9 cellular contexts compared by ENCODE assay signal in genomic region chr16:31528726-31529397, GRCh38. TPM values are rescaled to one million over a fixed set of nuclear protein-coding genes. Genes with fewer than 3 reads are reported as not detected.
DNase-seq lines count a peak whose midpoint lies in the region; ATAC-seq and TF ChIP-seq lines count a peak whose summit lies in the region.
"Had no signal": no experiment of that assay in that cellular context is flagged by ENCODE, and none has a peak within 500 bp of the region (broad histone marks: within the 10 kb centered on the region; RNA-seq: fewer than 3 reads in every experiment).

No MANE protein-coding gene starts in this region.

- H3K27me3 ChIP-seq in heart left ventricle (peaks cover 0 to 58% (median 3%) of the 10 kb centered on the region in 9 donors), ectodermal cell (ENCODE audit: control insufficient read depth, insufficient read depth, low read length, poor library complexity, severe bottlenecking) (peaks cover 39% of the 10 kb centered on the region), vagina (no peaks in the 10 kb centered on the region)

- peak overlapping the region in 2 of 3 experiments; percentile 68 to 97 for H3K27ac Mint-ChIP-seq in nephron

- peak overlapping the region in 10 of 12 donors; percentile 28 to 59 (median 44) for H3K4me3 ChIP-seq in heart left ventricle
- peak overlapping the region; percentile 39 for H3K4me3 ChIP-seq in ectodermal cell (ENCODE audit: insufficient read depth, low read depth, low read length)
- peak overlapping the region; percentile 43 for H3K4me3 ChIP-seq in vagina

- intact Hi-C loops in heart left ventricle (cut with DNase I) = no loop called here
- intact Hi-C loops in Right ventricle myocardium superior (cut with DNase I) = no loop called here
- intact Hi-C loops in vagina (cut with DNase I) = no loop called here

- H3K36me3 ChIP-seq in heart left ventricle = no peaks in the 10 kb centered on the region
- no peaks in the 10 kb centered on the region for H3K36me3 ChIP-seq in ectodermal cell (ENCODE audit: control insufficient read depth, insufficient read depth, low read length)
- no peaks in the 10 kb centered on the region for H3K36me3 ChIP-seq in vagina

- no peak for ATAC-seq in heart left ventricle
- no peak for ATAC-seq in Right ventricle myocardium superior (ENCODE audit: poor library complexity)
- no peak for ATAC-seq in GM18867 (IDR thresholded peaks at IDR 0.05; ENCODE audit: unreplicated experiment)
- ATAC-seq in GM21367 (IDR thresholded peaks at IDR 0.05; ENCODE audit: unreplicated experiment) = no peak

- no peaks in the 10 kb centered on the region for H3K36me3 Mint-ChIP-seq in nephron (ENCODE audit: low read depth)

- H3K4me3 Mint-ChIP-seq in nephron = peak overlapping the region; percentile 75 to 91 (median 86)

- DNase-seq in heart left ventricle (no peak), Right ventricle myocardium superior (no peak), vagina (ENCODE audit: extremely low spot score in 2 of 2) (no peak), NCI-H526 (lab: John Stamatoyannopoulos, UW) (no peak)
- DNase-seq: effector memory CD4-positive, alpha-beta T cell had no signal

- H3K27ac ChIP-seq in heart left ventricle = no peak overlapping the region
- no peak overlapping the region for H3K27ac ChIP-seq in ectodermal cell (ENCODE audit: insufficient read depth, low read depth, low read length, poor library complexity, severe bottlenecking)
- H3K27ac ChIP-seq in vagina = peak overlapping the region; percentile 67

- H3K9me3 ChIP-seq in heart left ventricle (no peaks in the 10 kb centered on the region), ectodermal cell (ENCODE audit: control insufficient read depth, low read length) (no peaks in the 10 kb centered on the region), vagina (no peaks in the 10 kb centered on the region)

- TF ChIP-seq POLR2A in heart left ventricle (IDR thresholded peaks at IDR 0.05) (no peak), vagina (IDR thresholded peaks at IDR 0.05) (no peak)

- WGBS in heart left ventricle, 4 donors = 10 to 14% (median 13%) methylated on average over 17 to 18 of the region's 18 CpGs
- 11 to 12% methylated on average over 18 of the region's 18 CpGs for WGBS in ectodermal cell, 2 experiments

- H3K9me3 Mint-ChIP-seq in nephron = no peaks in the 10 kb centered on the region

- TF ChIP-seq CTCF in heart left ventricle (IDR thresholded peaks at IDR 0.05) (no peak), nephron (IDR thresholded peaks at IDR 0.05; ENCODE audit: unreplicated experiment in 3 of 3) (no peak), vagina (IDR thresholded peaks at IDR 0.05) (no peak)

- H3K4me1 ChIP-seq in heart left ventricle (peaks cover 0 to 15% (median 0%) of the 10 kb centered on the region in 12 donors), ectodermal cell (ENCODE audit: control insufficient read depth, insufficient read depth, low read length) (peaks cover 10% of the 10 kb centered on the region), vagina (peaks cover 9% of the 10 kb centered on the region)

- peaks cover 14% of the 10 kb centered on the region for H3K4me1 Mint-ChIP-seq in nephron

- peaks cover 18% of the 10 kb centered on the region for H3K27me3 Mint-ChIP-seq in nephron (ENCODE audit: low read depth)

RNA-seq across cellular contexts. Expression of gene AHSP, which starts 1.2 kb away (rescaled TPM):
- total RNA-seq in heart left ventricle (1 to 10 TPM in 1 of 9 donors, not detected in 8; 2.2 TPM), Right ventricle myocardium superior (not detected), vagina (not detected)
- not detected for polyA plus RNA-seq in heart left ventricle
- not detected for polyA plus RNA-seq in ectodermal cell (2013, experiment 1 of 4)
- not detected for polyA plus RNA-seq in ectodermal cell (2013, experiment 2 of 4)
- polyA plus RNA-seq in ectodermal cell (2013, experiment 3 of 4) = not detected
- not detected for polyA plus RNA-seq in ectodermal cell (2013, experiment 4 of 4)

RNA-seq across cellular contexts. Expression of gene RUSF1, which starts 20.7 kb away (rescaled TPM):
- 10 to 100 TPM; 17.8 to 32.5 (median 21.2) TPM for total RNA-seq in heart left ventricle
- polyA plus RNA-seq in heart left ventricle = 10 to 100 TPM; 25.3 to 30.9 TPM
- total RNA-seq in Right ventricle myocardium superior = 20.1 TPM
- 44.8 TPM for polyA plus RNA-seq in ectodermal cell (2013, experiment 1 of 4)
- polyA plus RNA-seq in ectodermal cell (2013, experiment 2 of 4) = 44.4 TPM
- 43.4 TPM for polyA plus RNA-seq in ectodermal cell (2013, experiment 3 of 4)
- 51.6 TPM for polyA plus RNA-seq in ectodermal cell (2013, experiment 4 of 4)
- 64.6 TPM for total RNA-seq in vagina

RNA-seq across cellular contexts. Expression of gene SLC5A2, which starts 45.9 kb away (rescaled TPM):
- total RNA-seq in heart left ventricle = not detected
- polyA plus RNA-seq in heart left ventricle = under 1 TPM; 0.08 to 0.76 TPM
- not detected for total RNA-seq in Right ventricle myocardium superior
- polyA plus RNA-seq in ectodermal cell (2013, experiment 1 of 4) = not detected
- polyA plus RNA-seq in ectodermal cell (2013, experiment 2 of 4) = not detected
- polyA plus RNA-seq in ectodermal cell (2013, experiment 3 of 4) = not detected
- polyA plus RNA-seq in ectodermal cell (2013, experiment 4 of 4) = not detected
- total RNA-seq in vagina = not detected

RNA-seq across cellular contexts. Expression of gene TGFB1I1, which starts 56.9 kb away (rescaled TPM):
- total RNA-seq in heart left ventricle (10 to 100 TPM; 12.9 to 37.7 (median 19.5) TPM), Right ventricle myocardium superior (13.2 TPM), vagina (114 TPM)
- 10 to 100 TPM; 14.1 to 29.5 TPM for polyA plus RNA-seq in heart left ventricle
- polyA plus RNA-seq in ectodermal cell (2013, experiment 1 of 4) = 2.1 TPM
- 1.9 TPM for polyA plus RNA-seq in ectodermal cell (2013, experiment 2 of 4)
- polyA plus RNA-seq in ectodermal cell (2013, experiment 3 of 4) = 4.0 TPM
- 3.3 TPM for polyA plus RNA-seq in ectodermal cell (2013, experiment 4 of 4)
